22 cellular contexts compared by ENCODE assay signal in the genomic region with DNA sequence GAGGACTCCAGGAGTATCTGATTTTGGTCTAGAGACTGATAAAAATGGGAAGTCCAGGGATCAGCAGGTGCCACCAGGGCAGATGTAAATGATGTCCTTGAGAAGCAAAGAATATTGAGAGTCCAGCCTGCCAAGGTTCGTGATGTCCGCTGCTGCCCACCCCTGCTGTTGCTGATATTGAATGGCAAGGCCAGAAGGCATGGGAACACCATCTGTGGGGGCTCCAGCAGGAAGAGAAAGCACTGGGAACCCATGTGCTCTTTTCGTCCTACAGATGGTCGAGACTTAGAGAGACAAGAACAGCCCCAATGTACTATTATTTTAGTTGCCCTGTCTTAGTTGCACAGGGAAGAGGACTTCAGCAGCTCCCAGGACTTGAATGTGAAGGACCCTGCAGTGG.
A peak's percentile ranks its signal among the peaks of the same experiment; 100 is the strongest.
DNase-seq lines count a peak whose midpoint lies in the region; ATAC-seq and TF ChIP-seq lines count a peak whose summit lies in the region.
"Had no signal": no experiment of that assay in that cellular context is flagged by ENCODE, and none has a peak within 500 bp of the region (broad histone marks: within the 10 kb centered on the region; RNA-seq: fewer than 3 reads in every experiment).

No MANE protein-coding gene starts in this region.

- H3K9me3 ChIP-seq in endodermal cell (ENCODE audit: control insufficient read depth, low read length): no peaks in the 10 kb centered on the region
- no peaks in the 10 kb centered on the region for H3K9me3 ChIP-seq in MM.1S (replicated peaks; ENCODE audit: insufficient read depth, low read length)
- H3K9me3 ChIP-seq: A549, BE2C had no signal

- H4K20me1 ChIP-seq in MM.1S (ENCODE audit: insufficient read depth, low read length): no peaks in the 10 kb centered on the region
- H4K20me1 ChIP-seq: BLaER1 treated with 17β-estradiol and CSF1 and Interleukin-3, amounts not matched to agents 10 nM and 100 nM had no signal

- H3K9ac ChIP-seq in endodermal cell (ENCODE audit: extremely low read depth, low read length, poor library complexity, severe bottlenecking) (no peak overlapping the region), MM.1S (ENCODE audit: low read length) (no peak overlapping the region)
- H3K9ac ChIP-seq: BLaER1 treated with 17β-estradiol and CSF1 and Interleukin-3, amounts not matched to agents 10 nM and 100 nM had no signal

- no peaks in the 10 kb centered on the region for H3K4me1 ChIP-seq in endodermal cell (ENCODE audit: control insufficient read depth, insufficient read depth, low read length)
- H3K4me1 ChIP-seq in MM.1S (ENCODE audit: low read length): no peaks in the 10 kb centered on the region
- H3K4me1 ChIP-seq: A549, BE2C had no signal

- H3F3A ChIP-seq in MM.1S (ENCODE audit: insufficient read depth, low read length): no peaks in the 10 kb centered on the region

- no peaks in the 10 kb centered on the region for H3K9me2 ChIP-seq in MM.1S (replicated peaks; ENCODE audit: insufficient read depth, low read length)

- H3K27me3 ChIP-seq in endodermal cell (ENCODE audit: control insufficient read depth, insufficient read depth, low read length, poor library complexity, severe bottlenecking) (no peaks in the 10 kb centered on the region), MM.1S (replicated peaks; ENCODE audit: insufficient read depth, low read length) (no peaks in the 10 kb centered on the region)
- H3K27me3 ChIP-seq: BE2C; BLaER1 treated with 17β-estradiol and CSF1 and Interleukin-3, amounts not matched to agents 10 nM and 100 nM had no signal

- no peak overlapping the region for H3K4me3 ChIP-seq in endodermal cell (ENCODE audit: low read length)
- no peak overlapping the region for H3K4me3 ChIP-seq in MM.1S (ENCODE audit: low read length)
- H3K4me3 ChIP-seq: A549; BLaER1 treated with 17β-estradiol and CSF1 and Interleukin-3, amounts not matched to agents 10 nM and 100 nM; GM12878; GM23338 had no signal

- no peaks in the 10 kb centered on the region for H3K79me2 ChIP-seq in MM.1S (ENCODE audit: low read length)

- TF ChIP-seq CTCF in glutamatergic neuron (IDR thresholded peaks at IDR 0.05; ENCODE audit: partially characterized antibody, unreplicated experiment): no peak
- no peak for TF ChIP-seq CTCF in endodermal cell (conservative IDR thresholded peaks at IDR 0.05)
- no peak for TF ChIP-seq CTCF in MM.1S (IDR thresholded peaks at IDR 0.05; ENCODE audit: low read length)

- peak overlapping the region; percentile 94 for H3K27ac Mint-ChIP-seq in glutamatergic neuron (ENCODE audit: unreplicated experiment)
- no peak overlapping the region for H3K27ac Mint-ChIP-seq in endodermal cell
- H3K27ac Mint-ChIP-seq: CD4-positive, alpha-beta T cell; CD8-positive, alpha-beta memory T cell; GM23338 had no signal

- H3K36me3 Mint-ChIP-seq in glutamatergic neuron (ENCODE audit: unreplicated experiment): no peaks in the 10 kb centered on the region
- H3K36me3 Mint-ChIP-seq in endodermal cell (ENCODE audit: low read depth): peaks cover 44% of the 10 kb centered on the region
- H3K36me3 Mint-ChIP-seq: CD14-positive monocyte; CD8-positive, alpha-beta memory T cell had no signal

- no peak for ATAC-seq in GM19351 (IDR thresholded peaks at IDR 0.05; ENCODE audit: unreplicated experiment)
- ATAC-seq: A549, GM12878, GM23338 had no signal

- 93 to 100% methylated on average over 2 to 4 of the region's 4 CpGs for WGBS in endodermal cell (ENCODE audit: insufficient coverage in 1 of 2, insufficient read length in 1 of 2), 2 experiments

- H3K4me3 Mint-ChIP-seq in glutamatergic neuron (ENCODE audit: unreplicated experiment) (no peak overlapping the region), endodermal cell (no peak overlapping the region)
- H3K4me3 Mint-ChIP-seq: CD14-positive monocyte; CD4-positive, alpha-beta T cell; CD8-positive, alpha-beta memory T cell; GM23338 had no signal

- H2AFZ ChIP-seq in MM.1S (ENCODE audit: low read length): no peak overlapping the region
- H2AFZ ChIP-seq: GM23338 had no signal

- H3K27ac ChIP-seq in endodermal cell (ENCODE audit: low read depth, low read length): no peak overlapping the region
- no peak overlapping the region for H3K27ac ChIP-seq in MM.1S (ENCODE audit: low read length)
- H3K27ac ChIP-seq: A549; BLaER1 treated with 17β-estradiol and CSF1 and Interleukin-3, amounts not matched to agents 10 nM and 100 nM had no signal

- H3K9me3 Mint-ChIP-seq in glutamatergic neuron (ENCODE audit: unreplicated experiment) (peaks cover 12% of the 10 kb centered on the region), endodermal cell (no peaks in the 10 kb centered on the region)
- H3K9me3 Mint-ChIP-seq: GM23338 had no signal

- peaks cover 8% of the 10 kb centered on the region for H3K27me3 Mint-ChIP-seq in glutamatergic neuron (ENCODE audit: unreplicated experiment)
- H3K27me3 Mint-ChIP-seq in endodermal cell (ENCODE audit: insufficient read depth): no peaks in the 10 kb centered on the region
- H3K27me3 Mint-ChIP-seq: CD4-positive, alpha-beta T cell had no signal

- peak; percentile 77 for DNase-seq in DMS 273 treated with DMSO at 0.1 percent for 48 hours (lab: John Stamatoyannopoulos, UW)
- peak; percentile 58 for DNase-seq in cerebellar cortex (ENCODE audit: low spot score)
- DNase-seq in glutamatergic neuron: no peak
- no peak for DNase-seq in endodermal cell
- no peak for DNase-seq in NCI-H446 (lab: John Stamatoyannopoulos, UW)
- no peak for DNase-seq in MM.1S
- DNase-seq: 8988T; ACHN; AML-193; BE2C; CD4-positive, alpha-beta T cell; CD8-positive, alpha-beta memory T cell; DMS153; DND-41; GDM1; HCEC 1CT had no signal

- no peak overlapping the region for H3K4me2 ChIP-seq in MM.1S (ENCODE audit: low read depth, low read length)
- H3K4me2 ChIP-seq: A549; BLaER1 treated with 17β-estradiol and CSF1 and Interleukin-3, amounts not matched to agents 10 nM and 100 nM; GM23338 had no signal

- H3K36me3 ChIP-seq in endodermal cell (ENCODE audit: control insufficient read depth, insufficient read depth, low read length): peaks cover 58% of the 10 kb centered on the region
- no peaks in the 10 kb centered on the region for H3K36me3 ChIP-seq in MM.1S (replicated peaks; ENCODE audit: insufficient read depth, low read length)
- H3K36me3 ChIP-seq: BE2C; BLaER1 treated with 17β-estradiol and CSF1 and Interleukin-3, amounts not matched to agents 10 nM and 100 nM had no signal

- H3K4me1 Mint-ChIP-seq in glutamatergic neuron (ENCODE audit: low read depth, unreplicated experiment): peaks cover 24% of the 10 kb centered on the region
- H3K4me1 Mint-ChIP-seq in endodermal cell: peaks cover 12% of the 10 kb centered on the region
- H3K4me1 Mint-ChIP-seq: CD14-positive monocyte; CD8-positive, alpha-beta memory T cell had no signal

Comparison
In these comparisons a context has a peak if more than half of its experiments do, and no peak if none do; other contexts are left out.
1. DNase-seq: peak in DMS 273 treated with DMSO at 0.1 percent for 48 hours (single experiment) and cerebellar cortex (single experiment); none in glutamatergic neuron (single experiment), endodermal cell (single experiment), NCI-H446 (0 of 2) and MM.1S (single experiment).